Comparison of ENCODE assay signal across 8 cellular contexts in the genomic region with DNA sequence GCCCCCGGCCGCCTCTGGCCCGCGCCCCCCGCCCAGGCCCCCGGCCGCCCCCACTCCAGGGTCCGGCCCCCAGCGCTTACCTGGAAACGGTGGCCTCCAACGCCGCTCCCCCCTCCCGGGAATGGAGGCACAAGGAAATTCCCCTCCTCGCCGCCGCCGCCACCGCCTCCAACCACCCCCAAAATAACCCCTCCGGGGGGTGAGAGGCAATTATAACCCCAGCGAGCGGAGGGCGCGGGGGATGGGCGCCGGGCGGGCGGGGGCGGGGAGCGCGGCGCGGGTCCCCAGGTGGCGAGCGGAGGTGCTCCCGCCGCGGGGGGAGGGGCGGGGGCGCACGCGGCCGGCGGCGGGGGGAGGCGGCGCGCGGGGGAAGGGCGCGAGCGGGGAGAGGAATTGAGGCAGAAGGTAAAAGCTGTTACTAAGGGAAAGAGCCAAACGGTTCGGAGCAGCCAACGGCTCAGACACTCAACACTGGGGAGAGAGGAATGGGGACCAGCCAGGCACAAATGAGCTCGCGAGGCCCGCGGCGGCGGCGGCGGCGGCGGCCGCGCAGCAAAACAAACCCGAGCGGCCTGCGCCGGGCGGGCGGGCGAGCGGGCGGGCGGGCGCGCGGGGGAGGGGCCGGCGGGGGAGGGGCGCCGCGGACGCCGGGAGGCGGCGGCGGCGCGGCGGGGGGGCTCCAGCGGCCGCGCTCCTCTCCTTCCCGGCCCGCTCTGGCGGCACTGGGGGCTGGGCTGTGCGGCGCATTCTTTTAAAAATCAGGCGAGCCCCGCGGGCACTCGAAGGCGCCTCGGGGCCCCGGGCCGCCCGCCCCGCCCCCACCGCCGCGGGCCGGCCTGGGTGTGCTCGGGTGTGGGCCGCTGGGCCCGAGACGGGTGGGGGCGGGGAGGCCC. TPM values are rescaled to one million over a fixed set of nuclear protein-coding genes. Genes with fewer than 3 reads are reported as not detected.
A peak's percentile ranks its signal among the peaks of the same experiment; 100 is the strongest.
DNase-seq lines count a peak whose midpoint lies in the region; ATAC-seq, FAIRE-seq and TF ChIP-seq lines count a peak whose summit lies in the region.

A gene (minus strand): TSS at position 442 of the 893 bp plus-strand sequence. CDS start 132,505 bp downstream, outside the sequence.

- TF ChIP-seq CTCF in OCI-LY1 (IDR thresholded peaks at IDR 0.05; ENCODE audit: low read length) (no peak), endothelial cell of umbilical vein (IDR thresholded peaks at IDR 0.05; ENCODE audit: extremely low read depth in 1 of 2, insufficient read depth in 1 of 2, low read depth in 1 of 2, low read length in 2 of 2) (no peak)

- intact Hi-C loops in endothelial cell of umbilical vein (cut with micrococcal nuclease) = loop anchor here (1.0 to 10.0 kb wide), 11 partner anchors 146 to 1060 kb away; no protein-coding TSS in a partner anchor

- H4K20me1 ChIP-seq in OCI-LY1 (ENCODE audit: insufficient read depth, low read length) (no peaks in the 10 kb centered on the region), endothelial cell of umbilical vein (replicated peaks; ENCODE audit: control insufficient read depth, extremely low read depth, insufficient read depth, low read length) (peaks cover 6% of the 10 kb centered on the region)

- CTCF ChIA-PET in endothelial cell of umbilical vein (lab: Charles Lee) = interaction anchor here (0.6 to 5.2 kb wide), 5 partner anchors 146 to 736 kb away, joined by 3 to 76 read pairs (median 4); no protein-coding TSS in a partner anchor

- no TSS peak for BruUV-seq in endothelial cell of umbilical vein (replicated peaks; lab: Mats Ljungman, UMichigan)

- ATAC-seq in GM21447 (IDR thresholded peaks at IDR 0.05; ENCODE audit: unreplicated experiment) = peak; percentile 40

- in situ Hi-C loops in Caki2 (cut with HindIII; ENCODE audit: low pct_unique_long_range_greater_than_20kb, low sequenced_read_pairs) = no loop called here

- H3F3A ChIP-seq in OCI-LY1 (ENCODE audit: insufficient read depth, low read length) = peaks cover 12% of the 10 kb centered on the region; the same call in 1 of the 2 replicates

- H3K9ac ChIP-seq in OCI-LY1 (ENCODE audit: low read length) = peak within 1 kb of the TSS; percentile 99
- H3K9ac ChIP-seq in endothelial cell of umbilical vein (replicated peaks; ENCODE audit: extremely low read depth, insufficient read depth, low read length) = peak within 1 kb of the TSS; percentile 99

- POLR2A ChIA-PET in endothelial cell of umbilical vein (lab: Charles Lee) = interaction anchor here (1.1 kb wide), 1 partner anchor 162 kb away, joined by 10 read pairs; no protein-coding TSS in a partner anchor

- peak within 1 kb of the TSS; percentile 99 for H3K27ac ChIP-seq in OCI-LY1 (ENCODE audit: low read depth, low read length, poor library complexity, severe bottlenecking)
- H3K27ac ChIP-seq in endothelial cell of umbilical vein (ENCODE audit: insufficient read depth, low read depth, low read length) = peak within 1 kb of the TSS; percentile 93

- H3K36me3 ChIP-seq in OCI-LY1 (ENCODE audit: insufficient read depth, low read length) (peaks cover 33% of the 10 kb centered on the region), endothelial cell of umbilical vein (ENCODE audit: control insufficient read depth in 2 of 2, extremely low read depth in 1 of 2, insufficient read depth in 2 of 2, low read length in 2 of 2) (no peaks in the 10 kb centered on the region)

- no peaks in the 10 kb centered on the region for H3K27me3 ChIP-seq in OCI-LY1 (ENCODE audit: insufficient read depth, low read length)
- H3K27me3 ChIP-seq in endothelial cell of umbilical vein (ENCODE audit: control insufficient read depth in 2 of 2, insufficient read depth in 2 of 2, low read length in 2 of 2) = no peaks in the 10 kb centered on the region

- H3K4me3 ChIP-seq in OCI-LY1 (ENCODE audit: low read depth, low read length, poor library complexity, severe bottlenecking) (peak within 1 kb of the TSS; percentile 83), endothelial cell of umbilical vein (replicated peaks in 1 of 3; ENCODE audit: insufficient read depth in 1 of 3, low read depth in 1 of 3, low read length in 3 of 3) (peak within 1 kb of the TSS; percentile 84 to 97 (median 95))

- TF ChIP-seq POLR2A in endothelial cell of umbilical vein (IDR thresholded peaks at IDR 0.05; ENCODE audit: low read depth, low read length) = no peak

- H3K9me3 ChIP-seq in OCI-LY1 (ENCODE audit: low read length) = no peaks in the 10 kb centered on the region
- H3K9me3 ChIP-seq in endothelial cell of umbilical vein (replicated peaks; ENCODE audit: control insufficient read depth, insufficient read depth, low read length) = no peaks in the 10 kb centered on the region

- no peaks in the 10 kb centered on the region for H3K9me1 ChIP-seq in endothelial cell of umbilical vein (replicated peaks; ENCODE audit: control insufficient read depth, extremely low read depth, insufficient read depth, low read length)

- H3K9me2 ChIP-seq in OCI-LY1 (ENCODE audit: low read depth, low read length) = no peaks in the 10 kb centered on the region

- DNase-seq in Caki2 (ENCODE audit: low read depth) (peak; percentile 88), HuH-7 (ENCODE audit: low spot score) (peak; percentile 92), activated T-cell treated with anti-CD3 and anti-CD28 coated beads for 1 hour (ENCODE audit: low read depth) (peak; percentile 76), endothelial cell of umbilical vein (ENCODE audit: low read depth, low spot score) (peak; percentile 91), midbrain (lab: John Stamatoyannopoulos, UW) (peak; percentile 90)
- DNase-seq in stimulated activated CD8-positive, alpha-beta memory T cell treated with anti-CD3 and anti-CD28 coated beads, Interleukin-15, amount 100 ng/mL, for 48 hours (ENCODE audit: low read depth in 2 of 2) = peak; percentile 73 to 76

- H3K79me2 ChIP-seq in OCI-LY1 (ENCODE audit: insufficient read depth, low read length) = peaks cover 44% of the 10 kb centered on the region
- H3K79me2 ChIP-seq in endothelial cell of umbilical vein (ENCODE audit: control insufficient read depth, insufficient read depth, low read length) = peaks cover 44% of the 10 kb centered on the region

- H3K4me2 ChIP-seq in OCI-LY1 (ENCODE audit: low read length) = peak within 1 kb of the TSS; percentile 96
- peak within 1 kb of the TSS; percentile 96 for H3K4me2 ChIP-seq in endothelial cell of umbilical vein (ENCODE audit: insufficient read depth, low read length)

- no peak for FAIRE-seq in endothelial cell of umbilical vein (lab: Jason Lieb, UNC)

- peaks cover 71% of the 10 kb centered on the region for H3K4me1 ChIP-seq in OCI-LY1 (ENCODE audit: insufficient read depth, low read length, severe bottlenecking)
- H3K4me1 ChIP-seq in endothelial cell of umbilical vein (ENCODE audit: control insufficient read depth, extremely low read depth, insufficient read depth, low read length) = peaks cover 32% of the 10 kb centered on the region

- dilution Hi-C loops in endothelial cell of umbilical vein (cut with MboI; ENCODE audit: extremely low pct_ligation_motif_present, low sequenced_read_pairs) = no loop called here

- H2AFZ ChIP-seq in OCI-LY1 (ENCODE audit: low read length) = no peak within 1 kb of the TSS
- H2AFZ ChIP-seq in endothelial cell of umbilical vein (ENCODE audit: low read depth, low read length) = peak within 1 kb of the TSS; percentile 27

TF ChIP-seq in endothelial cell of umbilical vein, 7 proteins besides CTCF, POLR2A, EP300 and RAD21:
- TF ChIP-seq POLR2AphosphoS5 (IDR thresholded peaks at IDR 0.05; ENCODE audit: insufficient read depth, low read depth, low read length) = peak; percentile 37
- TF ChIP-seq GATA2 (IDR thresholded peaks at IDR 0.05; ENCODE audit: insufficient read depth, insufficient read length, low read depth, low read length) = no peak
- no peak for TF ChIP-seq FOS (IDR thresholded peaks at IDR 0.05; ENCODE audit: borderline replicate concordance, insufficient read depth, low read length)
- no peak for TF ChIP-seq MYC (IDR thresholded peaks at IDR 0.05; ENCODE audit: low read depth, low read length)
- TF ChIP-seq, protein P1, sequence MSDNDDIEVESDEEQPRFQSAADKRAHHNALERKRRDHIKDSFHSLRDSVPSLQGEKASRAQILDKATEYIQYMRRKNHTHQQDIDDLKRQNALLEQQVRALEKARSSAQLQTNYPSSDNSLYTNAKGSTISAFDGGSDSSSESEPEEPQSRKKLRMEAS (IDR thresholded peaks at IDR 0.05; ENCODE audit: insufficient read depth, insufficient read length) = no peak
- no peak for TF ChIP-seq EZH2 (IDR thresholded peaks at IDR 0.05; ENCODE audit: borderline replicate concordance, low read depth, low read length, severe bottlenecking)
- no peak for TF ChIP-seq JUN (IDR thresholded peaks at IDR 0.05; ENCODE audit: borderline replicate concordance, insufficient read depth, insufficient read length, low read depth)

RNA-seq across cellular contexts. Expression of the gene that starts here (rescaled TPM):
- total RNA-seq in Caki2 (2014; rRNA removed; shearing (Covaris generic); ENCODE audit: low replicate concordance) = 157 and 178 TPM in 2 replicates
- 146 and 152 TPM in 2 replicates for total RNA-seq in endothelial cell of umbilical vein
- polyA plus RNA-seq in endothelial cell of umbilical vein = 26.5 and 26.9 TPM in 2 replicates
- 24.3 and 31.9 TPM in 2 replicates for polyA plus RNA-seq in endothelial cell of umbilical vein (2011; cell fraction: cytosol; rRNA removed)
- 71.4 and 72.3 TPM in 2 replicates for polyA plus RNA-seq in endothelial cell of umbilical vein (2011; cell fraction: nucleus; rRNA removed)
- 35.7 and 49.3 TPM in 2 replicates for polyA plus RNA-seq in endothelial cell of umbilical vein (2012)
- polyA minus RNA-seq in endothelial cell of umbilical vein = 373 and 501 TPM in 2 replicates
- polyA minus RNA-seq in endothelial cell of umbilical vein (2011; cell fraction: cytosol; rRNA and poly(A)+ RNA removed) = 262 TPM
- polyA minus RNA-seq in endothelial cell of umbilical vein (2011; cell fraction: nucleus; rRNA and poly(A)+ RNA removed) = 229 and 284 TPM in 2 replicates

Comparison
In these comparisons a context has a peak if more than half of its experiments do, and no peak if none do; other contexts are left out.
1. Peak in every context shown above with its lines: DNase-seq, ATAC-seq, H3K4me3 ChIP-seq and H3K27ac ChIP-seq.